ENCODE assay signal across 9 cellular contexts in the genomic region with DNA sequence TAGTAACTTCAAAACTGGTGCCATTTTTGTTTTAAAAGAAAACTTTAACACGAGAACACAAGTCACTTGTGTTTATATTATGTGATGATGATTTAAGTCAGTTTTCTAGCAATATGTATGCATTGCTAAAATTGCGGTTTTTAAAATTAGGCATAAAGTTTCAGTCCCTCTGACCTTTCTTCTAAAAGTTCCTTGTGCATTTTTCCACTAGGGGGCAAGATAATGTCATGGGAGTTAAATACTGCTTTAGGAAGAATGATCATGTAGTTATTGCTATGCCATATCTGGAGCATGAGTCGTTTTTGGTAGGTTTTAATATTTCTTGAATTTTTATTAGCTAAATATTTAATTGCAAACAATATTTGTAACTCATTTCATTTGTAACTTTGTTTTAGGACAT. TPM values are rescaled to one million over a fixed set of nuclear protein-coding genes. Genes with fewer than 3 reads are reported as not detected.
A peak's percentile ranks its signal among the peaks of the same experiment; 100 is the strongest.
DNase-seq lines count a peak whose midpoint lies in the region; ATAC-seq, FAIRE-seq and TF ChIP-seq lines count a peak whose summit lies in the region.
"Had no signal": no experiment of that assay in that cellular context is flagged by ENCODE, and none has a peak within 500 bp of the region (broad histone marks: within the 10 kb centered on the region; RNA-seq: fewer than 3 reads in every experiment).

No MANE protein-coding gene starts in this region.

- no peak for TF ChIP-seq POLR2A in GM12892 (IDR thresholded peaks at IDR 0.05; ENCODE audit: low read depth, low read length)
- no peak for TF ChIP-seq POLR2A in Peyer's patch (IDR thresholded peaks at IDR 0.05)

- DNase-seq in AG08395 (ENCODE audit: low spot score) = peak; percentile 41
- DNase-seq in GM12892 (ENCODE audit: insufficient read length) = no peak
- no peak for DNase-seq in Peyer's patch
- DNase-seq in fibroblast of lung (ENCODE audit: low read depth in 2 of 2) = peak; percentile 41 to 85
- DNase-seq in retinal pigment epithelial cell (ENCODE audit: low read depth) = no peak
- DNase-seq in activated gamma-delta T cell treated with Interleukin-2 at 50 U/mL for 16 hours = no peak

- no peak overlapping the region for H3K4me2 ChIP-seq in fibroblast of lung (ENCODE audit: extremely low read depth, insufficient read depth, low read length)

- H3K4me3 ChIP-seq in Peyer's patch (no peak overlapping the region), fibroblast of lung (replicated peaks in 1 of 4; ENCODE audit: control extremely low read depth in 1 of 4, insufficient read depth in 1 of 4, low read depth in 3 of 4, low read length in 4 of 4) (no peak overlapping the region), retinal pigment epithelial cell (ENCODE audit: low read length) (no peak overlapping the region)
- H3K4me3 ChIP-seq: HAP-1 had no signal

- no peak overlapping the region for H3K9ac ChIP-seq in fibroblast of lung (ENCODE audit: insufficient read depth, low read length)

- H3K27me3 ChIP-seq in Peyer's patch = no peaks in the 10 kb centered on the region
- no peaks in the 10 kb centered on the region for H3K27me3 ChIP-seq in fibroblast of lung (ENCODE audit: control insufficient read depth, insufficient read depth, low read length)

- H3K36me3 ChIP-seq in Peyer's patch (no peaks in the 10 kb centered on the region), fibroblast of lung (ENCODE audit: control insufficient read depth, insufficient read depth, low read length) (no peaks in the 10 kb centered on the region)

- H2AFZ ChIP-seq in fibroblast of lung (ENCODE audit: low read length) = no peak overlapping the region

- H3K27ac ChIP-seq in Peyer's patch = no peak overlapping the region
- H3K27ac ChIP-seq in fibroblast of lung (ENCODE audit: insufficient read depth, low read length) = no peak overlapping the region

- H3K79me2 ChIP-seq in fibroblast of lung (ENCODE audit: control insufficient read depth, insufficient read depth, low read length) = peaks cover 2% of the 10 kb centered on the region

- FAIRE-seq in GM12892 (lab: Jason Lieb, UNC) = peak; percentile 84

- H3K9me3 ChIP-seq in Peyer's patch (no peaks in the 10 kb centered on the region), fibroblast of lung (ENCODE audit: control insufficient read depth, insufficient read depth, low read depth, low read length) (no peaks in the 10 kb centered on the region)
- H3K9me3 ChIP-seq: HAP-1 had no signal

- no peak for ATAC-seq in HG03108 (IDR thresholded peaks at IDR 0.05; ENCODE audit: unreplicated experiment)
- ATAC-seq in HG03442 (IDR thresholded peaks at IDR 0.05; ENCODE audit: unreplicated experiment) = no peak

- H3K4me1 ChIP-seq in Peyer's patch (no peaks in the 10 kb centered on the region), fibroblast of lung (ENCODE audit: control insufficient read depth, extremely low read depth, insufficient read depth, low read length) (no peaks in the 10 kb centered on the region)
- H3K4me1 ChIP-seq: HAP-1 had no signal

- no peaks in the 10 kb centered on the region for H4K20me1 ChIP-seq in fibroblast of lung (ENCODE audit: control insufficient read depth, extremely low read depth, insufficient read depth, low read length)

- TF ChIP-seq CTCF in Peyer's patch (IDR thresholded peaks at IDR 0.05) (peak in 5 of 6 experiments; percentile 52 to 72 (median 68)), fibroblast of lung (conservative IDR thresholded peaks at IDR 0.05 in 1 of 2, IDR thresholded peaks at IDR 0.05 in 1 of 2; ENCODE audit: low read depth in 1 of 2, low read length in 2 of 2) (peak; percentile 59 to 68), retinal pigment epithelial cell (conservative IDR thresholded peaks at IDR 0.05; ENCODE audit: low read depth, low read length) (peak; percentile 69)

RNA-seq across cellular contexts. Expression of a gene that starts 10.7 kb away (rescaled TPM):
- 19.6 TPM for polyA plus RNA-seq in GM12892 (2012; ENCODE audit: missing spikeins)
- total RNA-seq in Peyer's patch = 10 to 100 TPM in 1 of 4 donors, 1 to 10 TPM in 3; 1.2 to 10.7 (median 2.9) TPM
- 3.1 and 3.6 TPM in 2 replicates for total RNA-seq in fibroblast of lung
- 5.1 and 8.6 TPM in 2 replicates for polyA plus RNA-seq in fibroblast of lung
- 3.3 and 6.4 TPM in 2 replicates for polyA plus RNA-seq in fibroblast of lung (2012)
- not detected in 2 replicates for polyA minus RNA-seq in fibroblast of lung (ENCODE audit: low replicate concordance)

Comparison
In these comparisons a context has a peak if more than half of its experiments do, and no peak if none do; other contexts are left out.
1. DNase-seq: peak in AG08395 (single experiment) and fibroblast of lung (2 of 2); none in GM12892 (single experiment), Peyer's patch (0 of 3), retinal pigment epithelial cell (single experiment) and activated gamma-delta T cell treated with Interleukin-2 at 50 U/mL for 16 hours (single experiment).
2. Peak in every context shown above with its lines, with median percentiles within 50 percentile points of each other: CTCF ChIP-seq.